In genomic region chr2:174951746-174952145, GRCh38 we compare ENCODE assay signal across 14 cellular contexts. TPM values are rescaled to one million over a fixed set of nuclear protein-coding genes. Genes with fewer than 3 reads are reported as not detected.
A peak's percentile ranks its signal among the peaks of the same experiment; 100 is the strongest.
DNase-seq lines count a peak whose midpoint lies in the region; ATAC-seq and TF ChIP-seq lines count a peak whose summit lies in the region.
"Had no signal": no experiment of that assay in that cellular context is flagged by ENCODE, and none has a peak within 500 bp of the region (broad histone marks: within the 10 kb centered on the region; RNA-seq: fewer than 3 reads in every experiment).

No MANE protein-coding gene starts in this region.

- DNase-seq in EH (ENCODE audit: low read depth): peak; percentile 93
- DNase-seq in NCI-H2029 treated with DMSO at 0.1 percent for 48 hours (lab: John Stamatoyannopoulos, UW): peak; percentile 23
- peak; percentile 49 for DNase-seq in brain microvascular endothelial cell
- DNase-seq in mesothelial cell of epicardium (ENCODE audit: low spot score in 2 of 2, unreplicated experiment in 2 of 2): no peak
- no peak for DNase-seq in natural killer cell treated with Interleukin-12 subunit alpha and Interleukin-12 subunit beta and Interleukin-15 and Interleukin-18, amount 100 ng/mL, for 72 hours (ENCODE audit: low spot score)
- DNase-seq in T-cell: no peak
- no peak for DNase-seq in lower lobe of right lung
- DNase-seq: activated CD4-positive, alpha-beta T cell treated with anti-CD3 and anti-CD28 coated beads for 36 hours; activated T-cell treated with anti-CD3 and anti-CD28 coated beads, Interleukin-2, amount 50 U/mL, for 72 hours; retina; stimulated activated naive CD8-positive, alpha-beta T cell treated with anti-CD3 and anti-CD28 coated beads, Interleukin-15, amount 100 ng/mL, for 72 hours had no signal

- H3K27ac ChIP-seq in brain microvascular endothelial cell (peak overlapping the region; percentile 47), lower lobe of right lung (no peak overlapping the region)
- H3K27ac ChIP-seq: cardiac muscle cell had no signal

- H3K36me3 Mint-ChIP-seq in mesothelial cell of epicardium: peaks cover 15% of the 10 kb centered on the region
- H3K36me3 Mint-ChIP-seq in natural killer cell treated with Interleukin-12 subunit alpha and Interleukin-12 subunit beta and Interleukin-15 and Interleukin-18, amount 100 ng/mL, for 72 hours: no peaks in the 10 kb centered on the region
- H3K36me3 Mint-ChIP-seq in T-cell: no peaks in the 10 kb centered on the region

- POLR2A ChIA-PET in T-cell (lab: Charles Lee): no interaction called here

- in situ Hi-C loops in brain microvascular endothelial cell (cut with HindIII; ENCODE audit: low pct_ligation_motif_present, low sequenced_read_pairs): no loop called here

- peak overlapping the region; percentile 92 for H3K27ac Mint-ChIP-seq in mesothelial cell of epicardium
- no peak overlapping the region for H3K27ac Mint-ChIP-seq in natural killer cell treated with Interleukin-12 subunit alpha and Interleukin-12 subunit beta and Interleukin-15 and Interleukin-18, amount 100 ng/mL, for 72 hours
- no peak overlapping the region for H3K27ac Mint-ChIP-seq in T-cell
- H3K27ac Mint-ChIP-seq: activated CD4-positive, alpha-beta T cell treated with anti-CD3 and anti-CD28 coated beads for 36 hours; activated T-cell treated with anti-CD3 and anti-CD28 coated beads, Interleukin-2, amount 50 U/mL, for 72 hours; stimulated activated naive CD8-positive, alpha-beta T cell treated with anti-CD3 and anti-CD28 coated beads, Interleukin-15, amount 100 ng/mL, for 72 hours had no signal

- H3K4me3 ChIP-seq in brain microvascular endothelial cell (ENCODE audit: low read depth, low read length) (no peak overlapping the region), lower lobe of right lung (no peak overlapping the region)
- H3K4me3 ChIP-seq: cardiac muscle cell had no signal

- H3K4me1 Mint-ChIP-seq in mesothelial cell of epicardium (peaks cover 19% of the 10 kb centered on the region), T-cell (no peaks in the 10 kb centered on the region)
- H3K4me1 Mint-ChIP-seq in natural killer cell treated with Interleukin-12 subunit alpha and Interleukin-12 subunit beta and Interleukin-15 and Interleukin-18, amount 100 ng/mL, for 72 hours (ENCODE audit: low read depth in 2 of 2): no peaks in the 10 kb centered on the region
- H3K4me1 Mint-ChIP-seq: activated CD4-positive, alpha-beta T cell treated with anti-CD3 and anti-CD28 coated beads for 36 hours; stimulated activated naive CD8-positive, alpha-beta T cell treated with anti-CD3 and anti-CD28 coated beads, Interleukin-15, amount 100 ng/mL, for 72 hours had no signal

- no peaks in the 10 kb centered on the region for H3K27me3 Mint-ChIP-seq in mesothelial cell of epicardium (ENCODE audit: low read depth)
- H3K27me3 Mint-ChIP-seq in natural killer cell treated with Interleukin-12 subunit alpha and Interleukin-12 subunit beta and Interleukin-15 and Interleukin-18, amount 100 ng/mL, for 72 hours: peaks cover 24% of the 10 kb centered on the region in 2 donors
- H3K27me3 Mint-ChIP-seq in T-cell: peaks cover 3 to 9% of the 10 kb centered on the region in 2 donors

- TF ChIP-seq CTCF in brain microvascular endothelial cell (IDR thresholded peaks at IDR 0.05; ENCODE audit: low read depth, low read length, missing control alignments) (no peak), mesothelial cell of epicardium (IDR thresholded peaks at IDR 0.05; ENCODE audit: unreplicated experiment) (no peak), lower lobe of right lung (IDR thresholded peaks at IDR 0.05) (no peak)

- H3K9me3 Mint-ChIP-seq in mesothelial cell of epicardium (peaks cover 22% of the 10 kb centered on the region), T-cell (no peaks in the 10 kb centered on the region)
- H3K9me3 Mint-ChIP-seq in natural killer cell treated with Interleukin-12 subunit alpha and Interleukin-12 subunit beta and Interleukin-15 and Interleukin-18, amount 100 ng/mL, for 72 hours: no peaks in the 10 kb centered on the region
- H3K9me3 Mint-ChIP-seq: activated T-cell treated with anti-CD3 and anti-CD28 coated beads, Interleukin-2, amount 50 U/mL, for 72 hours; stimulated activated naive CD8-positive, alpha-beta T cell treated with anti-CD3 and anti-CD28 coated beads, Interleukin-15, amount 100 ng/mL, for 72 hours had no signal

- H3K9me3 ChIP-seq in lower lobe of right lung: no peaks in the 10 kb centered on the region

- no peak overlapping the region for H3K4me3 Mint-ChIP-seq in mesothelial cell of epicardium
- no peak overlapping the region for H3K4me3 Mint-ChIP-seq in natural killer cell treated with Interleukin-12 subunit alpha and Interleukin-12 subunit beta and Interleukin-15 and Interleukin-18, amount 100 ng/mL, for 72 hours
- H3K4me3 Mint-ChIP-seq in T-cell: no peak overlapping the region
- H3K4me3 Mint-ChIP-seq: activated CD4-positive, alpha-beta T cell treated with anti-CD3 and anti-CD28 coated beads for 36 hours; activated T-cell treated with anti-CD3 and anti-CD28 coated beads, Interleukin-2, amount 50 U/mL, for 72 hours; stimulated activated naive CD8-positive, alpha-beta T cell treated with anti-CD3 and anti-CD28 coated beads, Interleukin-15, amount 100 ng/mL, for 72 hours had no signal

- ATAC-seq in HG03457 (IDR thresholded peaks at IDR 0.05; ENCODE audit: unreplicated experiment): no peak
- no peak for ATAC-seq in natural killer cell treated with Interleukin-12 subunit alpha and Interleukin-12 subunit beta and Interleukin-15 and Interleukin-18, amount 100 ng/mL, for 72 hours
- ATAC-seq in T-cell (replicated peaks in 1 of 4): no peak
- no peak for ATAC-seq in lower lobe of right lung
- ATAC-seq: activated CD4-positive, alpha-beta T cell treated with anti-CD3 and anti-CD28 coated beads for 36 hours; activated T-cell treated with anti-CD3 and anti-CD28 coated beads, Interleukin-2, amount 50 U/mL, for 72 hours; stimulated activated naive CD8-positive, alpha-beta T cell treated with anti-CD3 and anti-CD28 coated beads, Interleukin-15, amount 100 ng/mL, for 72 hours had no signal

- H3K36me3 ChIP-seq in brain microvascular endothelial cell (replicated peaks) (no peaks in the 10 kb centered on the region), lower lobe of right lung (no peaks in the 10 kb centered on the region)
- H3K36me3 ChIP-seq: cardiac muscle cell had no signal

- CTCF ChIA-PET in T-cell (lab: Charles Lee): no interaction called here

- H3K27me3 ChIP-seq in brain microvascular endothelial cell (replicated peaks) (no peaks in the 10 kb centered on the region), lower lobe of right lung (ENCODE audit: low read depth) (no peaks in the 10 kb centered on the region)
- H3K27me3 ChIP-seq: cardiac muscle cell had no signal

- H3K4me1 ChIP-seq in lower lobe of right lung: no peaks in the 10 kb centered on the region

- intact Hi-C loops in lower lobe of right lung (cut with DNase I): no loop called here

RNA-seq across cellular contexts. Expression of gene CHN1, which starts 53.4 kb away (rescaled TPM):
- total RNA-seq in mesothelial cell of epicardium: 32.7 to 34.4 TPM (median 33.9 TPM) in 3 replicates
- 1 to 10 TPM; 1.8 to 4.1 TPM for total RNA-seq in natural killer cell treated with Interleukin-12 subunit alpha and Interleukin-12 subunit beta and Interleukin-15 and Interleukin-18, amount 100 ng/mL, for 72 hours
- 1 to 10 TPM; 1.4 to 3.2 (median 3.0) TPM for total RNA-seq in T-cell
- total RNA-seq in lower lobe of right lung: 16.8 TPM
- total RNA-seq: HT-29 had no signal

Comparison
In these comparisons a context has a peak if more than half of its experiments do, and no peak if none do; other contexts are left out.
1. DNase-seq: peak in EH (single experiment), NCI-H2029 treated with DMSO at 0.1 percent for 48 hours (single experiment) and brain microvascular endothelial cell (single experiment); none in mesothelial cell of epicardium (0 of 2), natural killer cell treated with Interleukin-12 subunit alpha and Interleukin-12 subunit beta and Interleukin-15 and Interleukin-18, amount 100 ng/mL, for 72 hours (single experiment), T-cell (0 of 34) and lower lobe of right lung (single experiment).